ENCODE assay signal across 26 cellular contexts in genomic region chr3:180836766-180837165, GRCh38.
"Had no signal": no experiment of that assay in that cellular context is flagged by ENCODE, and none has a peak within 500 bp of the region (broad histone marks: within the 10 kb centered on the region; RNA-seq: fewer than 3 reads in every experiment).

No MANE protein-coding gene starts in this region.

- H3K27ac ChIP-seq: ascending aorta, breast epithelium, VCaP had no signal

- H3K27me3 ChIP-seq: ascending aorta, breast epithelium had no signal

- H3K4me1 ChIP-seq: ascending aorta, breast epithelium had no signal

- DNase-seq: activated B cell treated with CpG ODN at 0.5 μM for 24 hours; activated CD4-positive, alpha-beta memory T cell treated with anti-CD3 and anti-CD28 coated beads, Interleukin-2, amount 10 ng/mL, durations not matched to agents 7 days and 5 days; activated CD4-positive, alpha-beta T cell treated with anti-CD3 and anti-CD28 coated beads for 48 hours; activated CD4-positive, alpha-beta T cell treated with anti-CD3 and anti-CD28 coated beads, Interleukin-2, amount 10 ng/mL, durations not matched to agents 7 days and 5 days; activated CD4-positive, alpha-beta T cell treated with anti-CD3 and anti-CD28 coated beads, Interleukin-2, amount 50 U/mL, for 48 hours; activated CD4-positive, CD25-positive, alpha-beta regulatory T cell treated with anti-CD3 and anti-CD28 coated beads, Interleukin-2, amount 50 U/mL, for 72 hours; activated CD8-positive, alpha-beta memory T cell treated with anti-CD3 and anti-CD28 coated beads for 24 hours; activated CD8-positive, alpha-beta memory T cell treated with anti-CD3 and anti-CD28 coated beads, Interleukin-2, amount 10 ng/mL, durations not matched to agents 7 days and 5 days; activated CD8-positive, alpha-beta memory T cell treated with anti-CD3 and anti-CD28 coated beads, Interleukin-2, amount 50 U/mL, for 48 hours; activated CD8-positive, alpha-beta T cell treated with anti-CD3 and anti-CD28 coated beads, Interleukin-2, amount 10 ng/mL, durations not matched to agents 7 days and 5 days; activated effector memory CD4-positive, alpha-beta T cell treated with Interleukin-2 at 50 U/mL for 16 hours; activated gamma-delta T cell; activated naive CD4-positive, alpha-beta T cell treated with anti-CD3 and anti-CD28 coated beads, Interleukin-2, amount 10 ng/mL, durations not matched to agents 7 days and 5 days; activated naive CD4-positive, alpha-beta T cell treated with Interleukin-2 at 50 U/mL for 16 hours; activated naive CD8-positive, alpha-beta T cell treated with anti-CD3 and anti-CD28 coated beads, Interleukin-2, amount 10 ng/mL, durations not matched to agents 7 days and 5 days; activated naive CD8-positive, alpha-beta T cell treated with anti-CD3 and anti-CD28 coated beads, Interleukin-2, amount 50 U/mL, for 24 hours; activated T-cell treated with anti-CD3 and anti-CD28 coated beads, Interleukin-2, amount 50 U/mL, for 24 hours; activated T-cell treated with anti-CD3 and anti-CD28 coated beads, Interleukin-2, amount 50 U/mL, for 48 hours; amygdala; anterior cingulate cortex; central memory CD4-positive, alpha-beta T cell; T-helper 2 cell; T-helper 9 cell had no signal

- H3K9me3 ChIP-seq: ascending aorta had no signal

- ATAC-seq: activated CD8-positive, alpha-beta memory T cell treated with anti-CD3 and anti-CD28 coated beads, Interleukin-2, amount 10 ng/mL, durations not matched to agents 7 days and 5 days; activated CD8-positive, alpha-beta T cell treated with anti-CD3 and anti-CD28 coated beads, Interleukin-2, amount 10 ng/mL, durations not matched to agents 7 days and 5 days; activated naive CD8-positive, alpha-beta T cell treated with anti-CD3 and anti-CD28 coated beads, Interleukin-2, amount 50 U/mL, for 24 hours had no signal

- H3K36me3 ChIP-seq: ascending aorta, breast epithelium had no signal

- H3K4me3 ChIP-seq: ascending aorta, breast epithelium had no signal
